Comparison of ENCODE assay signal across 1 cellular context in the genomic region with DNA sequence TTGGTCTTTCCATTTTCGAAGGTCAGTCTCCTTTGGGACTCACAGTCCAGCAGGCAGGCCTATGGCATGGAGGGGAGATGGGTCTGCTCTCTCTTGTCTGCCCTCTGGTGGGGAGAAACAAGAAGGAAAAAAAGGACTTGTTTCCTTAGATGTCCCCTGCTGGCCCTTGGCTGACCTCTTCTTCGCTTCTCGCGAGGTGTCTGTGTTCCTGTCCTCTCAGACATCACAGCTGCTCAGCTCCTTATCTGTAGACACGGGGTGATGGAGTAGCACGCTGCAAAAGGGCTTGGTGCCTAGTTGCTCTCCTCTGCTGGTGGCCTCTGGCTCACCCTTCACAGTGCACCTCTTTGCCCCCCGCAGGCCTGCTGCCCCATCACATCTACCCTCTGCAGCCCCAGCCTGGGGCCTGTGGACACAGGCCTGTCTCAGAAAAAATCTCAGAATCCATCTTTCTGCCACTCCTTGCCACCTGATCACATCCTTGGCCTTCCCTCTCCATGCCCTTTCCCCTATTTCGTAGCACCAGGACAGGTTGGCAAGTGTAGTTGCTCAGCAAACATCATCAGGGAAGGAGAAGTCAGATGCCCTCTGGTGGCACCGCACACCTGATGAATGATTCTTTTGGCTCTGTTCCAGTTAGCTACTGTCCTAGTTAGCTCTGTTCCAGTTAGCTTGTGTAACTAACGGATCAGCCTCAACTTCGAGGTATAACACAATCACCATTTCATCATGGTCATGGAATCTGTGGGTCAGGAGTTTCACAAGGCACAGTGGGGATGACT.
A peak's percentile ranks its signal among the peaks of the same experiment; 100 is the strongest.
TF ChIP-seq lines count a peak whose summit lies in the region.

No MANE protein-coding gene starts in this region.

TF ChIP-seq in HepG2, 621 proteins besides CTCF, POLR2A, EP300 and RAD21 (continues in another document):
- TF ChIP-seq, protein P1, sequence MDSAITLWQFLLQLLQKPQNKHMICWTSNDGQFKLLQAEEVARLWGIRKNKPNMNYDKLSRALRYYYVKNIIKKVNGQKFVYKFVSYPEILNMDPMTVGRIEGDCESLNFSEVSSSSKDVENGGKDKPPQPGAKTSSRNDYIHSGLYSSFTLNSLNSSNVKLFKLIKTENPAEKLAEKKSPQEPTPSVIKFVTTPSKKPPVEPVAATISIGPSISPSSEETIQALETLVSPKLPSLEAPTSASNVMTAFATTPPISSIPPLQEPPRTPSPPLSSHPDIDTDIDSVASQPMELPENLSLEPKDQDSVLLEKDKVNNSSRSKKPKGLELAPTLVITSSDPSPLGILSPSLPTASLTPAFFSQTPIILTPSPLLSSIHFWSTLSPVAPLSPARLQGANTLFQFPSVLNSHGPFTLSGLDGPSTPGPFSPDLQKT (CRISPR knock-in tag; IDR thresholded peaks at IDR 0.05; ENCODE audit: borderline replicate concordance) = no peak
- TF ChIP-seq TBX2 (CRISPR knock-in tag; IDR thresholded peaks at IDR 0.05; ENCODE audit: borderline replicate concordance) (peak; percentile 63), XRCC5 (optimal IDR thresholded peaks at IDR 0.05; ENCODE audit: low read length) (peak; percentile 18), ELF3 (CRISPR knock-in tag; IDR thresholded peaks at IDR 0.05) (0 out of 2 replicates have a peak, but pooled peaks have one; percentile 33), ZNF598 (CRISPR knock-in tag; IDR thresholded peaks at IDR 0.05; ENCODE audit: borderline replicate concordance) (peak; percentile 46; the same call in 1 of the 2 replicates), ZBTB8A (CRISPR knock-in tag; IDR thresholded peaks at IDR 0.05; ENCODE audit: borderline replicate concordance, low read depth) (no peak), ZNF781 (CRISPR knock-in tag; IDR thresholded peaks at IDR 0.05; ENCODE audit: borderline replicate concordance, not compliant biosample characterization) (no peak), RARA (CRISPR knock-in tag; IDR thresholded peaks at IDR 0.05) (peak; percentile 85), DNMT1 (CRISPR knock-in tag; IDR thresholded peaks at IDR 0.05) (no peak), ZNF12 (CRISPR knock-in tag; IDR thresholded peaks at IDR 0.05) (peak; percentile 81), THAP11 (CRISPR knock-in tag; IDR thresholded peaks at IDR 0.05) (peak; percentile 9; the same call in 1 of the 2 replicates), MAZ (IDR thresholded peaks at IDR 0.05; ENCODE audit: borderline replicate concordance, low read depth, low read length) (no peak), MAZ (CRISPR knock-in tag; IDR thresholded peaks at IDR 0.05; ENCODE audit: low read depth) (0 out of 2 replicates have a peak, but pooled peaks have one; percentile 51), ZNF432 (CRISPR knock-in tag; IDR thresholded peaks at IDR 0.05; ENCODE audit: borderline replicate concordance) (no peak), KLF6 (CRISPR knock-in tag; IDR thresholded peaks at IDR 0.05) (0 out of 2 replicates have a peak, but pooled peaks have one; percentile 17), CEBPB (IDR thresholded peaks at IDR 0.05; ENCODE audit: borderline replicate concordance, low read depth, low read length) (peak; percentile 65; the same call in 1 of the 2 replicates), ZNF644 (CRISPR knock-in tag; IDR thresholded peaks at IDR 0.05; ENCODE audit: low read depth) (peak; percentile 25; the same call in 1 of the 2 replicates), CEBPG (CRISPR knock-in tag; IDR thresholded peaks at IDR 0.05) (peak; percentile 39; the same call in 1 of the 2 replicates), SAP130 (CRISPR knock-in tag; IDR thresholded peaks at IDR 0.05; ENCODE audit: low read depth) (peak; percentile 48; the same call in 1 of the 2 replicates), FOXA1 (IDR thresholded peaks at IDR 0.05) (no peak), FOXA1 (CRISPR knock-in tag; IDR thresholded peaks at IDR 0.05) (peak; percentile 2; the same call in 1 of the 2 replicates), TOPORS (CRISPR knock-in tag; IDR thresholded peaks at IDR 0.05) (no peak), GFI1 (CRISPR knock-in tag; IDR thresholded peaks at IDR 0.05; ENCODE audit: borderline replicate concordance) (no peak), SRF (IDR thresholded peaks at IDR 0.05; ENCODE audit: low read depth, low read length) (no peak), KDM2A (CRISPR knock-in tag; IDR thresholded peaks at IDR 0.05; ENCODE audit: borderline replicate concordance, low read depth) (peak; percentile 40; the same call in 1 of the 2 replicates), MTF2 (CRISPR knock-in tag; IDR thresholded peaks at IDR 0.05; ENCODE audit: borderline replicate concordance) (0 out of 2 replicates have a peak, but pooled peaks have one; percentile 25), ZNF816 (CRISPR knock-in tag; IDR thresholded peaks at IDR 0.05; ENCODE audit: borderline replicate concordance) (peak; percentile 60; the same call in 1 of the 2 replicates), ZNF776 (CRISPR knock-in tag; IDR thresholded peaks at IDR 0.05) (no peak)
- TF ChIP-seq, protein P2, sequence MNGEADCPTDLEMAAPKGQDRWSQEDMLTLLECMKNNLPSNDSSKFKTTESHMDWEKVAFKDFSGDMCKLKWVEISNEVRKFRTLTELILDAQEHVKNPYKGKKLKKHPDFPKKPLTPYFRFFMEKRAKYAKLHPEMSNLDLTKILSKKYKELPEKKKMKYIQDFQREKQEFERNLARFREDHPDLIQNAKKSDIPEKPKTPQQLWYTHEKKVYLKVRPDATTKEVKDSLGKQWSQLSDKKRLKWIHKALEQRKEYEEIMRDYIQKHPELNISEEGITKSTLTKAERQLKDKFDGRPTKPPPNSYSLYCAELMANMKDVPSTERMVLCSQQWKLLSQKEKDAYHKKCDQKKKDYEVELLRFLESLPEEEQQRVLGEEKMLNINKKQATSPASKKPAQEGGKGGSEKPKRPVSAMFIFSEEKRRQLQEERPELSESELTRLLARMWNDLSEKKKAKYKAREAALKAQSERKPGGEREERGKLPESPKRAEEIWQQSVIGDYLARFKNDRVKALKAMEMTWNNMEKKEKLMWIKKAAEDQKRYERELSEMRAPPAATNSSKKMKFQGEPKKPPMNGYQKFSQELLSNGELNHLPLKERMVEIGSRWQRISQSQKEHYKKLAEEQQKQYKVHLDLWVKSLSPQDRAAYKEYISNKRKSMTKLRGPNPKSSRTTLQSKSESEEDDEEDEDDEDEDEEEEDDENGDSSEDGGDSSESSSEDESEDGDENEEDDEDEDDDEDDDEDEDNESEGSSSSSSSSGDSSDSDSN (CRISPR knock-in tag; IDR thresholded peaks at IDR 0.05) = peak; percentile 29; the same call in 1 of the 2 replicates
- TF ChIP-seq, protein P3, sequence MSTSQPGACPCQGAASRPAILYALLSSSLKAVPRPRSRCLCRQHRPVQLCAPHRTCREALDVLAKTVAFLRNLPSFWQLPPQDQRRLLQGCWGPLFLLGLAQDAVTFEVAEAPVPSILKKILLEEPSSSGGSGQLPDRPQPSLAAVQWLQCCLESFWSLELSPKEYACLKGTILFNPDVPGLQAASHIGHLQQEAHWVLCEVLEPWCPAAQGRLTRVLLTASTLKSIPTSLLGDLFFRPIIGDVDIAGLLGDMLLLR (CRISPR knock-in tag; IDR thresholded peaks at IDR 0.05) = no peak
- TF ChIP-seq, protein P4, sequence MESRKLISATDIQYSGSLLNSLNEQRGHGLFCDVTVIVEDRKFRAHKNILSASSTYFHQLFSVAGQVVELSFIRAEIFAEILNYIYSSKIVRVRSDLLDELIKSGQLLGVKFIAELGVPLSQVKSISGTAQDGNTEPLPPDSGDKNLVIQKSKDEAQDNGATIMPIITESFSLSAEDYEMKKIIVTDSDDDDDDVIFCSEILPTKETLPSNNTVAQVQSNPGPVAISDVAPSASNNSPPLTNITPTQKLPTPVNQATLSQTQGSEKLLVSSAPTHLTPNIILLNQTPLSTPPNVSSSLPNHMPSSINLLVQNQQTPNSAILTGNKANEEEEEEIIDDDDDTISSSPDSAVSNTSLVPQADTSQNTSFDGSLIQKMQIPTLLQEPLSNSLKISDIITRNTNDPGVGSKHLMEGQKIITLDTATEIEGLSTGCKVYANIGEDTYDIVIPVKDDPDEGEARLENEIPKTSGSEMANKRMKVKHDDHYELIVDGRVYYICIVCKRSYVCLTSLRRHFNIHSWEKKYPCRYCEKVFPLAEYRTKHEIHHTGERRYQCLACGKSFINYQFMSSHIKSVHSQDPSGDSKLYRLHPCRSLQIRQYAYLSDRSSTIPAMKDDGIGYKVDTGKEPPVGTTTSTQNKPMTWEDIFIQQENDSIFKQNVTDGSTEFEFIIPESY (CRISPR knock-in tag; IDR thresholded peaks at IDR 0.05) = peak; percentile 38; the same call in 1 of the 2 replicates
- TF ChIP-seq, protein P5, sequence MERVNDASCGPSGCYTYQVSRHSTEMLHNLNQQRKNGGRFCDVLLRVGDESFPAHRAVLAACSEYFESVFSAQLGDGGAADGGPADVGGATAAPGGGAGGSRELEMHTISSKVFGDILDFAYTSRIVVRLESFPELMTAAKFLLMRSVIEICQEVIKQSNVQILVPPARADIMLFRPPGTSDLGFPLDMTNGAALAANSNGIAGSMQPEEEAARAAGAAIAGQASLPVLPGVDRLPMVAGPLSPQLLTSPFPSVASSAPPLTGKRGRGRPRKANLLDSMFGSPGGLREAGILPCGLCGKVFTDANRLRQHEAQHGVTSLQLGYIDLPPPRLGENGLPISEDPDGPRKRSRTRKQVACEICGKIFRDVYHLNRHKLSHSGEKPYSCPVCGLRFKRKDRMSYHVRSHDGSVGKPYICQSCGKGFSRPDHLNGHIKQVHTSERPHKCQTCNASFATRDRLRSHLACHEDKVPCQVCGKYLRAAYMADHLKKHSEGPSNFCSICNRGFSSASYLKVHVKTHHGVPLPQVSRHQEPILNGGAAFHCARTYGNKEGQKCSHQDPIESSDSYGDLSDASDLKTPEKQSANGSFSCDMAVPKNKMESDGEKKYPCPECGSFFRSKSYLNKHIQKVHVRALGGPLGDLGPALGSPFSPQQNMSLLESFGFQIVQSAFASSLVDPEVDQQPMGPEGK (CRISPR knock-in tag; IDR thresholded peaks at IDR 0.05) = 0 out of 2 replicates have a peak, but pooled peaks have one; percentile 25
- TF ChIP-seq, protein P6, sequence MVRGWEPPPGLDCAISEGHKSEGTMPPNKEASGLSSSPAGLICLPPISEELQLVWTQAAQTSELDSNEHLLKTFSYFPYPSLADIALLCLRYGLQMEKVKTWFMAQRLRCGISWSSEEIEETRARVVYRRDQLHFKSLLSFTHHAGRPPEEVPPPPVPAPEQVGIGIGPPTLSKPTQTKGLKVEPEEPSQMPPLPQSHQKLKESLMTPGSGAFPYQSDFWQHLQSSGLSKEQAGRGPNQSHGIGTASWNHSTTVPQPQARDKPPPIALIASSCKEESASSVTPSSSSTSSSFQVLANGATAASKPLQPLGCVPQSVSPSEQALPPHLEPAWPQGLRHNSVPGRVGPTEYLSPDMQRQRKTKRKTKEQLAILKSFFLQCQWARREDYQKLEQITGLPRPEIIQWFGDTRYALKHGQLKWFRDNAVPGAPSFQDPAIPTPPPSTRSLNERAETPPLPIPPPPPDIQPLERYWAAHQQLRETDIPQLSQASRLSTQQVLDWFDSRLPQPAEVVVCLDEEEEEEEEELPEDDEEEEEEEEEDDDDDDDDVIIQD (CRISPR knock-in tag; IDR thresholded peaks at IDR 0.05; ENCODE audit: low read depth) = 0 out of 2 replicates have a peak, but pooled peaks have one; percentile 28
- TF ChIP-seq, protein P7, sequence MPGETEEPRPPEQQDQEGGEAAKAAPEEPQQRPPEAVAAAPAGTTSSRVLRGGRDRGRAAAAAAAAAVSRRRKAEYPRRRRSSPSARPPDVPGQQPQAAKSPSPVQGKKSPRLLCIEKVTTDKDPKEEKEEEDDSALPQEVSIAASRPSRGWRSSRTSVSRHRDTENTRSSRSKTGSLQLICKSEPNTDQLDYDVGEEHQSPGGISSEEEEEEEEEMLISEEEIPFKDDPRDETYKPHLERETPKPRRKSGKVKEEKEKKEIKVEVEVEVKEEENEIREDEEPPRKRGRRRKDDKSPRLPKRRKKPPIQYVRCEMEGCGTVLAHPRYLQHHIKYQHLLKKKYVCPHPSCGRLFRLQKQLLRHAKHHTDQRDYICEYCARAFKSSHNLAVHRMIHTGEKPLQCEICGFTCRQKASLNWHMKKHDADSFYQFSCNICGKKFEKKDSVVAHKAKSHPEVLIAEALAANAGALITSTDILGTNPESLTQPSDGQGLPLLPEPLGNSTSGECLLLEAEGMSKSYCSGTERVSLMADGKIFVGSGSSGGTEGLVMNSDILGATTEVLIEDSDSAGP (CRISPR knock-in tag; IDR thresholded peaks at IDR 0.05; ENCODE audit: borderline replicate concordance) = peak; percentile 67; the same call in 1 of the 2 replicates
- TF ChIP-seq, protein P8, sequence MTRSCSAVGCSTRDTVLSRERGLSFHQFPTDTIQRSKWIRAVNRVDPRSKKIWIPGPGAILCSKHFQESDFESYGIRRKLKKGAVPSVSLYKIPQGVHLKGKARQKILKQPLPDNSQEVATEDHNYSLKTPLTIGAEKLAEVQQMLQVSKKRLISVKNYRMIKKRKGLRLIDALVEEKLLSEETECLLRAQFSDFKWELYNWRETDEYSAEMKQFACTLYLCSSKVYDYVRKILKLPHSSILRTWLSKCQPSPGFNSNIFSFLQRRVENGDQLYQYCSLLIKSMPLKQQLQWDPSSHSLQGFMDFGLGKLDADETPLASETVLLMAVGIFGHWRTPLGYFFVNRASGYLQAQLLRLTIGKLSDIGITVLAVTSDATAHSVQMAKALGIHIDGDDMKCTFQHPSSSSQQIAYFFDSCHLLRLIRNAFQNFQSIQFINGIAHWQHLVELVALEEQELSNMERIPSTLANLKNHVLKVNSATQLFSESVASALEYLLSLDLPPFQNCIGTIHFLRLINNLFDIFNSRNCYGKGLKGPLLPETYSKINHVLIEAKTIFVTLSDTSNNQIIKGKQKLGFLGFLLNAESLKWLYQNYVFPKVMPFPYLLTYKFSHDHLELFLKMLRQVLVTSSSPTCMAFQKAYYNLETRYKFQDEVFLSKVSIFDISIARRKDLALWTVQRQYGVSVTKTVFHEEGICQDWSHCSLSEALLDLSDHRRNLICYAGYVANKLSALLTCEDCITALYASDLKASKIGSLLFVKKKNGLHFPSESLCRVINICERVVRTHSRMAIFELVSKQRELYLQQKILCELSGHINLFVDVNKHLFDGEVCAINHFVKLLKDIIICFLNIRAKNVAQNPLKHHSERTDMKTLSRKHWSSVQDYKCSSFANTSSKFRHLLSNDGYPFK (CRISPR knock-in tag; IDR thresholded peaks at IDR 0.05; ENCODE audit: borderline replicate concordance) = 0 out of 2 replicates have a peak, but pooled peaks have one; percentile 23
- TF ChIP-seq, protein P9, sequence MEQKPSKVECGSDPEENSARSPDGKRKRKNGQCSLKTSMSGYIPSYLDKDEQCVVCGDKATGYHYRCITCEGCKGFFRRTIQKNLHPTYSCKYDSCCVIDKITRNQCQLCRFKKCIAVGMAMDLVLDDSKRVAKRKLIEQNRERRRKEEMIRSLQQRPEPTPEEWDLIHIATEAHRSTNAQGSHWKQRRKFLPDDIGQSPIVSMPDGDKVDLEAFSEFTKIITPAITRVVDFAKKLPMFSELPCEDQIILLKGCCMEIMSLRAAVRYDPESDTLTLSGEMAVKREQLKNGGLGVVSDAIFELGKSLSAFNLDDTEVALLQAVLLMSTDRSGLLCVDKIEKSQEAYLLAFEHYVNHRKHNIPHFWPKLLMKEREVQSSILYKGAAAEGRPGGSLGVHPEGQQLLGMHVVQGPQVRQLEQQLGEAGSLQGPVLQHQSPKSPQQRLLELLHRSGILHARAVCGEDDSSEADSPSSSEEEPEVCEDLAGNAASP (CRISPR knock-in tag; IDR thresholded peaks at IDR 0.05; ENCODE audit: borderline replicate concordance) = peak; percentile 80
